In the genomic region with DNA sequence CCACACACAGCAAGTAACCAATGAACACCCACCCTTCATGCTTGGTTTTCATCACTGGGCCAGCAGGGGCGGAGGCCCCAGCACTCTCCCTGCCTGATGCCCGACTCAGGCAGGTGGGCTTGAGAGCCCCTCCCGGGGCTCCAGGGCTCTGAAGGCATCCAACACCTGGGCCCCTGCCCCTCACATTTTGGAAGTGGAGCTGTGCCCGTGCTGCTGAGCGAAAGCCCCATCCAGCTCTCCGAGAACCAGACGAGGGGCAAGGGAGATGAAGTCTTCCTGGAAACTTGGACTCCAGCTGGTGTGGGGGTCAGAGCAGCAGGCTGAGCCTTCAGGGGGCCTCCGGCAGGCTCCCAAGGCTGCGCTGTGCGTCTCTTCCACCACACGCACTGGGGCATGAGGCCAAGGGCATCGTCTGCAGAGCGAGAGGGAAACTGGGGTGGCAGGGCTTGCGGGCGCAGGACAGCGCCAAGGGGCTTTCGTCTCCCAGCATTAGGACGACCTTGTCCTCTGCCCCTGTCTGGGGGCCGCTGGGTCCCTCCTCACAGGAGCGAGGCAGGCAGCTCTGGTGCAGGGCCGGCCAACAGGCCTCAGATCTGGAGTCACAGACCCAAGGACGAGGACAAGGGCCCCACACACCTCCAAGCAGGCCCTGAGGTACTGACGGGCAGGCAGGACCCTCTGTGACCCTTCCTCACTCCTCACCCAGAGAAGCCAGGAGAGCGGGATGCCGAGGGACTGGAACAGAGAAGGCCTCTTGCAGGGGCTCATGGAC, we compare ENCODE assay signal across 14 cellular contexts.
"Had no signal": no experiment of that assay in that cellular context is flagged by ENCODE, and none has a peak within 500 bp of the region (broad histone marks: within the 10 kb centered on the region; RNA-seq: fewer than 3 reads in every experiment).

No MANE protein-coding gene starts in this region.

- H3K36me3 Mint-ChIP-seq: memory B cell; naive thymus-derived CD8-positive, alpha-beta T cell; stimulated activated effector memory CD8-positive, alpha-beta T cell treated with anti-CD3 and anti-CD28 coated beads, Interleukin-12 subunit alpha, Interleukin-12 subunit beta, amount 100 ng/mL, for 72 hours had no signal

- H3K27ac ChIP-seq: gastrocnemius medialis, heart left ventricle, left lung, psoas muscle had no signal

- H3K9me3 ChIP-seq: gastrocnemius medialis, heart left ventricle, left lung, psoas muscle had no signal

- H3K9me3 Mint-ChIP-seq: activated B cell treated with CpG ODN at 0.5 μM for 24 hours; memory B cell; naive thymus-derived CD8-positive, alpha-beta T cell; stimulated activated effector memory CD8-positive, alpha-beta T cell treated with anti-CD3 and anti-CD28 coated beads, Interleukin-12 subunit alpha, Interleukin-12 subunit beta, amount 100 ng/mL, for 72 hours had no signal

- H3K27me3 ChIP-seq: gastrocnemius medialis had no signal

- H3K4me3 ChIP-seq: gastrocnemius medialis, heart left ventricle, left lung, psoas muscle had no signal

- DNase-seq: activated B cell treated with CpG ODN at 0.5 μM for 24 hours; activated CD4-positive, alpha-beta T cell treated with anti-CD3 and anti-CD28 coated beads for 48 hours; activated CD8-positive, alpha-beta T cell treated with anti-CD3 and anti-CD28 coated beads, Interleukin-2, amount 10 ng/mL, durations not matched to agents 7 days and 5 days; activated effector memory CD4-positive, alpha-beta T cell treated with Interleukin-2 at 50 U/mL for 16 hours; activated naive CD4-positive, alpha-beta T cell treated with anti-CD3 and anti-CD28 coated beads, Interleukin-2, amount 50 U/mL, for 16 hours; gastrocnemius medialis; heart left ventricle; nucleus accumbens; psoas muscle; T-helper 2 cell had no signal

- H3K27ac Mint-ChIP-seq: activated B cell treated with CpG ODN at 0.5 μM for 24 hours; activated CD8-positive, alpha-beta T cell treated with anti-CD3 and anti-CD28 coated beads, Interleukin-2, amount 10 ng/mL, durations not matched to agents 7 days and 5 days; memory B cell had no signal

- H3K36me3 ChIP-seq: gastrocnemius medialis, heart left ventricle, left lung had no signal

- H3K4me3 Mint-ChIP-seq: activated B cell treated with CpG ODN at 0.5 μM for 24 hours; activated CD8-positive, alpha-beta T cell treated with anti-CD3 and anti-CD28 coated beads, Interleukin-2, amount 10 ng/mL, durations not matched to agents 7 days and 5 days; memory B cell; naive thymus-derived CD8-positive, alpha-beta T cell; stimulated activated effector memory CD8-positive, alpha-beta T cell treated with anti-CD3 and anti-CD28 coated beads, Interleukin-12 subunit alpha, Interleukin-12 subunit beta, amount 100 ng/mL, for 72 hours had no signal
